In genomic region chr2:191012845-191013616, GRCh38 we compare ENCODE assay signal across 8 cellular contexts. TPM values are rescaled to one million over a fixed set of nuclear protein-coding genes. Genes with fewer than 3 reads are reported as not detected.
DNase-seq lines count a peak whose midpoint lies in the region; ATAC-seq, FAIRE-seq and TF ChIP-seq lines count a peak whose summit lies in the region.

No MANE protein-coding gene starts in this region.

- TF ChIP-seq CTCF in pancreas (IDR thresholded peaks at IDR 0.05) (no peak), mesothelial cell of epicardium (IDR thresholded peaks at IDR 0.05; ENCODE audit: unreplicated experiment) (no peak)

- peaks cover 9% of the 10 kb centered on the region for H3K27me3 Mint-ChIP-seq in mesothelial cell of epicardium (ENCODE audit: low read depth)

- no peaks in the 10 kb centered on the region for H3K36me3 ChIP-seq in pancreas

- peaks cover 14% of the 10 kb centered on the region for H3K36me3 Mint-ChIP-seq in mesothelial cell of epicardium

- H3K4me1 Mint-ChIP-seq in mesothelial cell of epicardium = peaks cover 13% of the 10 kb centered on the region

- H3K4me3 ChIP-seq in GM08714 (ENCODE audit: low read length) = peak overlapping the region; percentile 100
- peak overlapping the region; percentile 85 to 94 (median 88) for H3K4me3 ChIP-seq in pancreas

- no peak overlapping the region for H3K4me3 Mint-ChIP-seq in mesothelial cell of epicardium

- FAIRE-seq in pancreas (lab: Jason Lieb, UNC) = no peak

- H3K9me3 Mint-ChIP-seq in mesothelial cell of epicardium = no peaks in the 10 kb centered on the region

- ATAC-seq in esophagus mucosa = peak; percentile 38
- ATAC-seq in pancreas = peak; percentile 20 to 29 (median 24)

- intact Hi-C loops in pancreas (cut with DNase I) = loop anchor here in 1 of 3 donors (10.0 kb wide), 1 partner anchor 158 kb away; no protein-coding TSS in a partner anchor

- no peak overlapping the region for H3K27ac Mint-ChIP-seq in mesothelial cell of epicardium

- H3K4me1 ChIP-seq in pancreas = peaks cover 4 to 20% (median 6%) of the 10 kb centered on the region in 3 donors

- no peaks in the 10 kb centered on the region for H3K27me3 ChIP-seq in pancreas

- peak; percentile 38 for DNase-seq in NAMALWA (ENCODE audit: low spot score)
- DNase-seq in pancreas = no peak
- no peak for DNase-seq in AG08395 (ENCODE audit: low spot score)
- no peak for DNase-seq in mesothelial cell of epicardium (ENCODE audit: low spot score in 2 of 2, unreplicated experiment in 2 of 2)
- no peak for DNase-seq in stimulated activated CD4-positive, alpha-beta T cell treated with anti-CD3 and anti-CD28 coated beads, Interleukin-4, amount 100 ng/mL, for 1 hour
- DNase-seq in epidermal melanocyte (ENCODE audit: insufficient read length, low spot score) = no peak

- H3K27ac ChIP-seq in pancreas = peak overlapping the region; percentile 63 to 95 (median 90)

- H3K9me3 ChIP-seq in pancreas = no peaks in the 10 kb centered on the region

- WGBS in pancreas, 2 donors = 17 to 25% methylated on average over 11 of the region's 11 CpGs

RNA-seq across cellular contexts. Expression of gene STAT1, which starts 0.9 kb away (rescaled TPM):
- 51.0 TPM for total RNA-seq in esophagus mucosa
- 10 to 100 TPM; 16.5 to 51.8 (median 28.6) TPM for total RNA-seq in pancreas
- polyA plus RNA-seq in pancreas = 10 to 100 TPM in 1 of 2 donors, 1 to 10 TPM in 1; 8.2 to 18.2 TPM
- total RNA-seq in mesothelial cell of epicardium = 100 to 106 TPM (median 100 TPM) in 3 replicates
